Comparison of ENCODE assay signal across 22 cellular contexts in genomic region chr2:14656146-14656545, GRCh38. TPM values are rescaled to one million over a fixed set of nuclear protein-coding genes. Genes with fewer than 3 reads are reported as not detected.
"Had no signal": no experiment of that assay in that cellular context is flagged by ENCODE, and none has a peak within 500 bp of the region (broad histone marks: within the 10 kb centered on the region; RNA-seq: fewer than 3 reads in every experiment).

No MANE protein-coding gene starts in this region.

- H3K27ac ChIP-seq: coronary artery, dorsolateral prefrontal cortex, epithelial cell of prostate, gastrocnemius medialis, heart left ventricle, hepatocyte, left lung, lower lobe of right lung had no signal

- H3K9me3 ChIP-seq: gastrocnemius medialis, heart left ventricle, left lung, lower lobe of right lung had no signal

- ATAC-seq: esophagus mucosa; gastrocnemius medialis; heart left ventricle; left cardiac atrium; left lung; left ventricle myocardium superior; lower lobe of right lung; naive thymus-derived CD4-positive, alpha-beta T cell had no signal

- H3K79me2 ChIP-seq: hepatocyte had no signal

- H3K4me1 ChIP-seq: gastrocnemius medialis, heart left ventricle, left lung, lower lobe of right lung had no signal

- H3K4me2 ChIP-seq: hepatocyte had no signal

- H3K36me3 ChIP-seq: gastrocnemius medialis, heart left ventricle, left lung, lower lobe of right lung had no signal

- H3K27me3 ChIP-seq: dorsolateral prefrontal cortex, gastrocnemius medialis, heart left ventricle, hepatocyte, left lung had no signal

- DNase-seq: dermis blood vessel endothelial cell; dorsolateral prefrontal cortex; effector CD4-positive, alpha-beta T cell; effector memory CD4-positive, alpha-beta T cell; erythroblast; foreskin melanocyte; gastrocnemius medialis; heart left ventricle; hypothalamus; immature natural killer cell; left cardiac atrium; left lung; left ventricle myocardium superior; lower lobe of right lung; mesenchymal stem cell; midbrain; naive thymus-derived CD4-positive, alpha-beta T cell had no signal

- H2AFZ ChIP-seq: hepatocyte had no signal

- H3K4me3 ChIP-seq: coronary artery, dorsolateral prefrontal cortex, gastrocnemius medialis, heart left ventricle, hepatocyte, left lung, lower lobe of right lung had no signal

RNA-seq across cellular contexts. Expression of gene LRATD1, which starts 23.6 kb away (rescaled TPM):
- total RNA-seq: endothelial cell of umbilical vein; naive thymus-derived CD4-positive, alpha-beta T cell had no signal
- polyA plus RNA-seq: endothelial cell of umbilical vein; immature natural killer cell; naive thymus-derived CD4-positive, alpha-beta T cell had no signal
